23 cellular contexts compared by ENCODE assay signal in the genomic region with DNA sequence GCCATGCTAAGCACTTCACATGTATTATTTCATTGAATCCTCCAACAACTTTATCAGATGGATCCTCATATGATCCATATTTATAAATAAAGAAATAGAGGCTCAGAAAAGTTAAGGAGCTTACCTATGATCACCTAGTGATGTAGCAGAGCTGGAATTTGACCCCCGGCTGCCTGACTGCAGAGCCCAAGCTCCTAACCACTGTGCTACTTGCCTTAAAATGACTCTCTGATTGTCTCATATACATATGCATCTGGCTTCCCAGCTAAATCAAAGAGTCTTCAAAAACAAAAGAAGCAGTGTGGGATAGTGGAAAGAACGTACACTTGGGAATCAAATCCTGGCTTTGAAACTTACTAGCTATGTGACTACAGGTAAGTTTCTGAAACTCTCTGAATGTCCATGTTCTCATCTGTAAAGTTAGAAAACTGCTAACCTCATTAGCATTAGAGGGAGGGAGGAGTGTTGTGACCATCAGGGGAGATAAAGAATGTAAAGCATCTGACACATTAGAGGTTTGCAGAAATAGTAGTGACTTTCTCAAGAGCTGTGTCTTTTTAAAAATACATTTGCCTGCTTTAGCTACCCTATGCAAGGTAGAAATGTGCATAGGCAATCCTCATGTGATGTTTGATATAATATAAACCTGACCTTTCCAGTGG.
DNase-seq lines count a peak whose midpoint lies in the region; ATAC-seq, FAIRE-seq and TF ChIP-seq lines count a peak whose summit lies in the region.
"Had no signal": no experiment of that assay in that cellular context is flagged by ENCODE, and none has a peak within 500 bp of the region (broad histone marks: within the 10 kb centered on the region; RNA-seq: fewer than 3 reads in every experiment).

No MANE protein-coding gene starts in this region.

- FAIRE-seq in H1 (lab: Jason Lieb, UNC) = peak; percentile 91
- FAIRE-seq: A549, D721Med, GM12878, GM19239 had no signal

- H3K14ac ChIP-seq in H1 (ENCODE audit: insufficient read length) = no peak overlapping the region

- no peak overlapping the region for H4K5ac ChIP-seq in H1 (ENCODE audit: insufficient read length, low read depth, low read length)

- no peaks in the 10 kb centered on the region for H3K23me2 ChIP-seq in H1 (ENCODE audit: low read depth, low read length)

- H3K9me3 ChIP-seq in H1 (ENCODE audit: insufficient read depth in 2 of 2, low read depth in 1 of 2, low read length in 1 of 2) = no peaks in the 10 kb centered on the region
- no peaks in the 10 kb centered on the region for H3K9me3 ChIP-seq in iPS-18a (ENCODE audit: control insufficient read depth, low read depth, low read length)
- H3K9me3 ChIP-seq: A549, BE2C had no signal

- H2BK5ac ChIP-seq in H1 (ENCODE audit: low read depth, low read length) = no peak overlapping the region

- H3K4me3 ChIP-seq in GM23338 (no peak overlapping the region), H1 (ENCODE audit: extremely low read depth in 1 of 4, insufficient read depth in 2 of 4, low read depth in 3 of 4, low read length in 4 of 4) (no peak overlapping the region), iPS-18a (ENCODE audit: low read length) (peak overlapping the region; percentile 24)
- H3K4me3 ChIP-seq: A549; BLaER1 treated with 17β-estradiol and CSF1 and Interleukin-3, amounts not matched to agents 10 nM and 100 nM; GM12878 had no signal

- no peaks in the 10 kb centered on the region for H3K36me3 Mint-ChIP-seq in GM23338 (ENCODE audit: low read depth)
- H3K36me3 Mint-ChIP-seq: CD14-positive monocyte; CD8-positive, alpha-beta memory T cell had no signal

- H3K4me1 Mint-ChIP-seq in GM23338 = peaks cover 8% of the 10 kb centered on the region
- H3K4me1 Mint-ChIP-seq: CD14-positive monocyte; CD8-positive, alpha-beta memory T cell had no signal

- 0 out of 2 replicates have a peak, but pooled peaks cover 8% of the 10 kb centered on the region for H3K9me2 ChIP-seq in GM23338 (ENCODE audit: insufficient read depth)

- H3K36me3 ChIP-seq in GM23338 (ENCODE audit: insufficient read depth) (no peaks in the 10 kb centered on the region), H1 (ENCODE audit: control insufficient read depth in 2 of 4, insufficient read depth in 4 of 4, low read length in 3 of 4) (no peaks in the 10 kb centered on the region), iPS-18a (ENCODE audit: control insufficient read depth, low read depth, low read length) (no peaks in the 10 kb centered on the region)
- H3K36me3 ChIP-seq: BE2C; BLaER1 treated with 17β-estradiol and CSF1 and Interleukin-3, amounts not matched to agents 10 nM and 100 nM had no signal

- H3K4me3 Mint-ChIP-seq in GM23338 = no peak overlapping the region
- H3K4me3 Mint-ChIP-seq: CD14-positive monocyte; CD4-positive, alpha-beta T cell; CD8-positive, alpha-beta memory T cell; H9 had no signal

- no peak overlapping the region for H3K4ac ChIP-seq in H1 (replicated peaks; ENCODE audit: insufficient read length, low read depth, low read length)

- peaks cover 3% of the 10 kb centered on the region for H3K27me3 Mint-ChIP-seq in GM23338 (ENCODE audit: insufficient read depth, low read depth, poor library complexity)

- ATAC-seq in GM23338 = peak; percentile 73
- ATAC-seq: A549, GM12878, HCT116 had no signal

- no peak overlapping the region for H3K56ac ChIP-seq in H1 (replicated peaks; ENCODE audit: insufficient read length, low read depth, low read length)

- H3K23ac ChIP-seq in H1 (ENCODE audit: insufficient read length) = no peak overlapping the region

- no peak overlapping the region for H3K27ac ChIP-seq in GM23338 (ENCODE audit: low read depth)
- no peak overlapping the region for H3K27ac ChIP-seq in H1 (ENCODE audit: low read depth, low read length)
- H3K27ac ChIP-seq in iPS-18a (ENCODE audit: low read length) = no peak overlapping the region
- H3K27ac ChIP-seq: A549; BLaER1 treated with 17β-estradiol and CSF1 and Interleukin-3, amounts not matched to agents 10 nM and 100 nM had no signal

- no peaks in the 10 kb centered on the region for H3K9me3 Mint-ChIP-seq in GM23338
- H3K9me3 Mint-ChIP-seq: CD4-positive, alpha-beta T cell had no signal

- no peak overlapping the region for H4K91ac ChIP-seq in H1 (replicated peaks; ENCODE audit: insufficient read length, low read length)

- no peaks in the 10 kb centered on the region for H3K27me3 ChIP-seq in GM23338 (ENCODE audit: insufficient read depth)
- H3K27me3 ChIP-seq in H1 (replicated peaks in 1 of 4; ENCODE audit: control insufficient read depth in 3 of 4, extremely low read depth in 1 of 4, insufficient read depth in 3 of 4, low read length in 3 of 4) = no peaks in the 10 kb centered on the region
- no peaks in the 10 kb centered on the region for H3K27me3 ChIP-seq in iPS-18a (ENCODE audit: control insufficient read depth, insufficient read depth, low read length)
- H3K27me3 ChIP-seq: BE2C; BLaER1 treated with 17β-estradiol and CSF1 and Interleukin-3, amounts not matched to agents 10 nM and 100 nM had no signal

- peaks cover 11% of the 10 kb centered on the region; the same call in 1 of the 2 replicates for H3K4me1 ChIP-seq in GM23338 (ENCODE audit: insufficient read depth)
- peaks cover 0 to 3% (median 0%) of the 10 kb centered on the region in 4 experiments; a peak in 2 of 7 replicates for H3K4me1 ChIP-seq in H1 (replicated peaks in 1 of 4; ENCODE audit: control insufficient read depth in 3 of 4, insufficient read depth in 4 of 4, low read length in 3 of 4)
- H3K4me1 ChIP-seq in iPS-18a (ENCODE audit: control insufficient read depth, low read depth, low read length) = peaks cover 10% of the 10 kb centered on the region
- H3K4me1 ChIP-seq: A549; BE2C; BLaER1 treated with 17β-estradiol and CSF1 and Interleukin-3, amounts not matched to agents 10 nM and 100 nM had no signal

- H3K79me2 ChIP-seq in GM23338 (replicated peaks; ENCODE audit: insufficient read depth) = no peaks in the 10 kb centered on the region
- no peaks in the 10 kb centered on the region for H3K79me2 ChIP-seq in H1 (ENCODE audit: control insufficient read depth in 1 of 2, insufficient read depth in 2 of 2, low read length in 2 of 2)

- H3K4me2 ChIP-seq in GM23338 = peak overlapping the region; percentile 11; the same call in 1 of the 2 replicates
- H3K4me2 ChIP-seq in H1 (ENCODE audit: insufficient read depth in 1 of 2, low read depth in 2 of 2, low read length in 2 of 2) = peak overlapping the region in 1 of 2 experiments; percentile 19; a peak in 1 of 4 replicates
- H3K4me2 ChIP-seq: A549; BLaER1 treated with 17β-estradiol and CSF1 and Interleukin-3, amounts not matched to agents 10 nM and 100 nM had no signal

- 50% methylated on average over 2 of the region's 2 CpGs; no CpG with 5 or more reads in 1 of the 2 experiments for WGBS in H1 (ENCODE audit: extremely low coverage in 1 of 2, insufficient coverage in 1 of 2, insufficient read length in 1 of 2, insufficient replicate concordance in 2 of 2, low coverage in 1 of 2, low lambda C conversion rate in 2 of 2, missing lambda C conversion rate in 1 of 2), 2 experiments

- H3F3A ChIP-seq in GM23338 (replicated peaks; ENCODE audit: low read depth) = no peaks in the 10 kb centered on the region

- no peak overlapping the region for H2BK20ac ChIP-seq in H1 (ENCODE audit: low read length)

- H2AK5ac ChIP-seq in H1 (ENCODE audit: low read depth, low read length) = no peak overlapping the region

- DNase-seq in GM23338 (ENCODE audit: low spot score) (peak; percentile 44), H1 (ENCODE audit: low read depth in 1 of 2, low spot score in 2 of 2) (no peak), DMS79 (lab: John Stamatoyannopoulos, UW) (no peak), DMS53 treated with DMSO at 0.1 percent for 48 hours (lab: John Stamatoyannopoulos, UW; ENCODE audit: unreplicated experiment) (no peak), NCI-H446 treated with DMSO at 0.1 percent for 48 hours (lab: John Stamatoyannopoulos, UW) (no peak)
- DNase-seq: 8988T; ACHN; AML-193; BE2C; CD4-positive, alpha-beta T cell; CD8-positive, alpha-beta memory T cell; DMS 273 treated with DMSO at 0.1 percent for 48 hours; DND-41; GDM1; H9 had no signal

- no peak for TF ChIP-seq RAD21 in H1 (IDR thresholded peaks at IDR 0.05 in 1 of 2, conservative IDR thresholded peaks at IDR 0.05 in 1 of 2; ENCODE audit: low read depth in 2 of 2, low read length in 2 of 2)

- no peak overlapping the region for H3K9ac ChIP-seq in H1 (replicated peaks in 1 of 4; ENCODE audit: extremely low read depth in 1 of 4, low read depth in 3 of 4, low read length in 3 of 4)
- no peak overlapping the region for H3K9ac ChIP-seq in iPS-18a (ENCODE audit: low read length)
- H3K9ac ChIP-seq: BLaER1 treated with 17β-estradiol and CSF1 and Interleukin-3, amounts not matched to agents 10 nM and 100 nM had no signal

- no peak overlapping the region for H2BK120ac ChIP-seq in H1 (replicated peaks; ENCODE audit: low read depth, low read length)

- H2BK12ac ChIP-seq in H1 (ENCODE audit: low read depth, low read length) = no peak overlapping the region

- TF ChIP-seq EP300 in H1 (IDR thresholded peaks at IDR 0.05; ENCODE audit: borderline replicate concordance in 1 of 2, low read depth in 2 of 2, low read length in 2 of 2) = no peak

- CTCF ChIA-PET in H1 (lab: Charles Lee; ENCODE audit: partially characterized antibody) = interaction anchor here (0.8 to 1.9 kb wide), 6 partner anchors 8 to 56 kb away, joined by 3 to 7 read pairs (median 3); no protein-coding TSS in a partner anchor

- no peak for TF ChIP-seq CTCF in GM23338 (conservative IDR thresholded peaks at IDR 0.05; ENCODE audit: low read depth in 2 of 2)
- no peak for TF ChIP-seq CTCF in H1 (IDR thresholded peaks at IDR 0.05; ENCODE audit: control extremely low read depth in 1 of 3, insufficient read depth in 1 of 3, low read depth in 1 of 3, low read length in 3 of 3)

- no peak for TF ChIP-seq POLR2A in H1 (IDR thresholded peaks at IDR 0.05; ENCODE audit: control extremely low read depth in 1 of 2, low read depth in 2 of 2, low read length in 2 of 2)

- H2BK15ac ChIP-seq in H1 (ENCODE audit: low read length) = no peak overlapping the region

- no peaks in the 10 kb centered on the region for H3K79me1 ChIP-seq in H1 (ENCODE audit: low read depth, low read length)

- no peak overlapping the region for H3K27ac Mint-ChIP-seq in GM23338
- H3K27ac Mint-ChIP-seq: CD14-positive monocyte; CD4-positive, alpha-beta T cell; CD8-positive, alpha-beta memory T cell; H9 had no signal

- no peaks in the 10 kb centered on the region for H4K20me1 ChIP-seq in GM23338 (replicated peaks; ENCODE audit: insufficient read depth)
- no peaks in the 10 kb centered on the region for H4K20me1 ChIP-seq in H1 (replicated peaks in 1 of 2; ENCODE audit: control insufficient read depth in 1 of 2, insufficient read depth in 2 of 2, low read length in 2 of 2)
- H4K20me1 ChIP-seq: BLaER1 treated with 17β-estradiol and CSF1 and Interleukin-3, amounts not matched to agents 10 nM and 100 nM had no signal

- no peak overlapping the region for H3K18ac ChIP-seq in H1 (ENCODE audit: extremely low read depth, low read length)

- H4K8ac ChIP-seq in H1 (ENCODE audit: extremely low read depth, insufficient read depth, low read length) = no peak overlapping the region

- POLR2A ChIA-PET in H1 (lab: Charles Lee; ENCODE audit: partially characterized antibody) = interaction anchor here (0.7 to 1.4 kb wide), 5 partner anchors 9 to 237 kb away, joined by 3 to 4 read pairs (median 3); partner anchors contain the start of gene ZNF644

- H2AFZ ChIP-seq in GM23338 (no peak overlapping the region), H1 (ENCODE audit: low read length) (no peak overlapping the region)
